Comparison of ENCODE assay signal across 1 cellular context in the genomic region with DNA sequence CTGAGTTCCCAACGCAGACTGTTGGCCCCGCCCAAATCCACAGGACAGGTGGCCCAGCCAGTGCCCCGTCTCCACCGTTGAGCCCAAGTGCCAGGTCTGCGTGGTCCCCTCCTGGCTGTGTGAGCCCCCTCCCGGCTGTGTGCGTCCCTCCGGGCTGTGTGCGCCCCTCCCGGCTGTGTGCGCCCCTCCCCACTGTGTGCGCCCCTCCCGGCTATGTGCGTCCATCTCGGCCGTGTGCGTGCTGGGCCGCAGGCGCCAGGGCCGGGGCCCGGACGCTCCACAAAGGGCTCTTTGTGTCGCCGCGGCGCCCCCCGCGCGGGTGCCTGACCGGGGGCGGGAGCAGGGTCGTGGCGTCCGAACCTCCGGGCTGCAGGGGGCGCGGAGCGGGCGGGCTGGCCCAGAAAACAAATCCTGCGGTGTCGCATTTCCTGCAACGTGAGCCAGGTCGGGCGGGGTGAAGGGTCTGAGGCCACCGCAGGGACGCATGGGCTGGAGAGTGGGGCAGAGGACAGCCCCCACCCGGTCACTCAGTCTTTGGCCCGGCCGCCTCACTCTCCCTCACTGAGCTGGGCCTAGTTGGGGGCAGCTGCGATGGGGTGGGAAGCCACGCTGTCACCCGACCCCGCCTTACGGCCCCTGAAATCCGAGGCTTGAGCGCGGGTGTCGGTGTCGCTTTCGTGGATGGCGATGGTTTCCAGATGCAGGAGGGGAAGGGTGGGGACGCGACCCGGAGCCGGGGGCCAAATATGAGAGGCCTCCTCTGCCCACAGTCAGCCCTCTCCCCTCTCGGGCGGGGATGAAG.
A peak's percentile ranks its signal among the peaks of the same experiment; 100 is the strongest.
TF ChIP-seq lines count a peak whose summit lies in the region.

No MANE protein-coding gene starts in this region.

TF ChIP-seq in HepG2, 621 proteins besides CTCF, POLR2A, EP300 and RAD21 (continued from another document and continues in another):
- TF ChIP-seq, protein P1, sequence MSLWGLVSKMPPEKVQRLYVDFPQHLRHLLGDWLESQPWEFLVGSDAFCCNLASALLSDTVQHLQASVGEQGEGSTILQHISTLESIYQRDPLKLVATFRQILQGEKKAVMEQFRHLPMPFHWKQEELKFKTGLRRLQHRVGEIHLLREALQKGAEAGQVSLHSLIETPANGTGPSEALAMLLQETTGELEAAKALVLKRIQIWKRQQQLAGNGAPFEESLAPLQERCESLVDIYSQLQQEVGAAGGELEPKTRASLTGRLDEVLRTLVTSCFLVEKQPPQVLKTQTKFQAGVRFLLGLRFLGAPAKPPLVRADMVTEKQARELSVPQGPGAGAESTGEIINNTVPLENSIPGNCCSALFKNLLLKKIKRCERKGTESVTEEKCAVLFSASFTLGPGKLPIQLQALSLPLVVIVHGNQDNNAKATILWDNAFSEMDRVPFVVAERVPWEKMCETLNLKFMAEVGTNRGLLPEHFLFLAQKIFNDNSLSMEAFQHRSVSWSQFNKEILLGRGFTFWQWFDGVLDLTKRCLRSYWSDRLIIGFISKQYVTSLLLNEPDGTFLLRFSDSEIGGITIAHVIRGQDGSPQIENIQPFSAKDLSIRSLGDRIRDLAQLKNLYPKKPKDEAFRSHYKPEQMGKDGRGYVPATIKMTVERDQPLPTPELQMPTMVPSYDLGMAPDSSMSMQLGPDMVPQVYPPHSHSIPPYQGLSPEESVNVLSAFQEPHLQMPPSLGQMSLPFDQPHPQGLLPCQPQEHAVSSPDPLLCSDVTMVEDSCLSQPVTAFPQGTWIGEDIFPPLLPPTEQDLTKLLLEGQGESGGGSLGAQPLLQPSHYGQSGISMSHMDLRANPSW (CRISPR knock-in tag; IDR thresholded peaks at IDR 0.05; ENCODE audit: borderline replicate concordance): peak; percentile 87; the same call in 1 of the 2 replicates
- TF ChIP-seq KDM6A (CRISPR knock-in tag; IDR thresholded peaks at IDR 0.05; ENCODE audit: low read depth) (peak; percentile 69; the same call in 1 of the 2 replicates), ZNF501 (CRISPR knock-in tag; IDR thresholded peaks at IDR 0.05) (peak; percentile 74; the same call in 1 of the 2 replicates), SMAD9 (CRISPR knock-in tag; IDR thresholded peaks at IDR 0.05) (peak; percentile 41; the same call in 1 of the 2 replicates), ZNF670 (CRISPR knock-in tag; IDR thresholded peaks at IDR 0.05; ENCODE audit: borderline replicate concordance) (peak; percentile 88; the same call in 1 of the 2 replicates), RXRA (CRISPR knock-in tag; IDR thresholded peaks at IDR 0.05) (peak; percentile 91), TEAD3 (CRISPR knock-in tag; optimal IDR thresholded peaks at IDR 0.05; ENCODE audit: borderline replicate concordance) (peak; percentile 56), ZFP90 (CRISPR knock-in tag; IDR thresholded peaks at IDR 0.05; ENCODE audit: borderline replicate concordance) (peak; percentile 77), RFX1 (IDR thresholded peaks at IDR 0.05) (no peak), ZKSCAN5 (CRISPR knock-in tag; IDR thresholded peaks at IDR 0.05) (no peak), ZNF207 (IDR thresholded peaks at IDR 0.05; ENCODE audit: borderline replicate concordance) (no peak), JARID2 (CRISPR knock-in tag; IDR thresholded peaks at IDR 0.05; ENCODE audit: insufficient replicate concordance) (peak; percentile 49), ISL2 (CRISPR knock-in tag; IDR thresholded peaks at IDR 0.05) (no peak; the same call in 1 of the 2 replicates), SIX4 (CRISPR knock-in tag; IDR thresholded peaks at IDR 0.05) (peak; percentile 97), KLF6 (CRISPR knock-in tag; IDR thresholded peaks at IDR 0.05) (peak; percentile 20; the same call in 1 of the 2 replicates), ZNF567 (CRISPR knock-in tag; IDR thresholded peaks at IDR 0.05; ENCODE audit: borderline replicate concordance) (no peak), FOXK1 (CRISPR knock-in tag; IDR thresholded peaks at IDR 0.05; ENCODE audit: borderline replicate concordance, low read depth) (peak; percentile 30; the same call in 1 of the 2 replicates), MAZ (IDR thresholded peaks at IDR 0.05; ENCODE audit: borderline replicate concordance, low read depth, low read length) (peak; percentile 57; the same call in 1 of the 2 replicates), MAZ (CRISPR knock-in tag; IDR thresholded peaks at IDR 0.05; ENCODE audit: low read depth) (peak; percentile 96), ZNF264 (CRISPR knock-in tag; IDR thresholded peaks at IDR 0.05) (no peak), REPIN1 (CRISPR knock-in tag; IDR thresholded peaks at IDR 0.05; ENCODE audit: borderline replicate concordance, low read depth) (peak; percentile 92), KLF9 (CRISPR knock-in tag; IDR thresholded peaks at IDR 0.05; ENCODE audit: low read depth) (peak; percentile 32; the same call in 1 of the 2 replicates), ZNF703 (CRISPR knock-in tag; IDR thresholded peaks at IDR 0.05; ENCODE audit: borderline replicate concordance) (no peak), ZNF709 (CRISPR knock-in tag; IDR thresholded peaks at IDR 0.05) (peak; percentile 81), TCF7 (IDR thresholded peaks at IDR 0.05; ENCODE audit: low read depth) (peak; percentile 31; the same call in 1 of the 2 replicates), CBFB (CRISPR knock-in tag; IDR thresholded peaks at IDR 0.05) (no peak), BRCA1 (CRISPR knock-in tag; IDR thresholded peaks at IDR 0.05) (no peak), ATF1 (CRISPR knock-in tag; IDR thresholded peaks at IDR 0.05) (no peak), ARHGAP35 (CRISPR knock-in tag; IDR thresholded peaks at IDR 0.05; ENCODE audit: borderline replicate concordance) (peak; percentile 38; the same call in 1 of the 2 replicates), YY1 (IDR thresholded peaks at IDR 0.05; ENCODE audit: insufficient read depth, insufficient replicate concordance, low read depth, low read length) (peak; percentile 56), MEF2D (CRISPR knock-in tag; IDR thresholded peaks at IDR 0.05) (0 out of 2 replicates have a peak, but pooled peaks have one; percentile 13), RARG (CRISPR knock-in tag; IDR thresholded peaks at IDR 0.05; ENCODE audit: low read depth) (no peak), ZNF430 (CRISPR knock-in tag; IDR thresholded peaks at IDR 0.05) (peak; percentile 86), ARNTL (CRISPR knock-in tag; IDR thresholded peaks at IDR 0.05) (peak; percentile 99), NPAS2 (CRISPR knock-in tag; IDR thresholded peaks at IDR 0.05; ENCODE audit: borderline replicate concordance) (peak; percentile 93; the same call in 1 of the 2 replicates), ZSCAN22 (CRISPR knock-in tag; IDR thresholded peaks at IDR 0.05) (no peak), ZIK1 (CRISPR knock-in tag; IDR thresholded peaks at IDR 0.05; ENCODE audit: borderline replicate concordance, low read depth) (no peak; the same call in 1 of the 2 replicates)
- TF ChIP-seq, protein P2, sequence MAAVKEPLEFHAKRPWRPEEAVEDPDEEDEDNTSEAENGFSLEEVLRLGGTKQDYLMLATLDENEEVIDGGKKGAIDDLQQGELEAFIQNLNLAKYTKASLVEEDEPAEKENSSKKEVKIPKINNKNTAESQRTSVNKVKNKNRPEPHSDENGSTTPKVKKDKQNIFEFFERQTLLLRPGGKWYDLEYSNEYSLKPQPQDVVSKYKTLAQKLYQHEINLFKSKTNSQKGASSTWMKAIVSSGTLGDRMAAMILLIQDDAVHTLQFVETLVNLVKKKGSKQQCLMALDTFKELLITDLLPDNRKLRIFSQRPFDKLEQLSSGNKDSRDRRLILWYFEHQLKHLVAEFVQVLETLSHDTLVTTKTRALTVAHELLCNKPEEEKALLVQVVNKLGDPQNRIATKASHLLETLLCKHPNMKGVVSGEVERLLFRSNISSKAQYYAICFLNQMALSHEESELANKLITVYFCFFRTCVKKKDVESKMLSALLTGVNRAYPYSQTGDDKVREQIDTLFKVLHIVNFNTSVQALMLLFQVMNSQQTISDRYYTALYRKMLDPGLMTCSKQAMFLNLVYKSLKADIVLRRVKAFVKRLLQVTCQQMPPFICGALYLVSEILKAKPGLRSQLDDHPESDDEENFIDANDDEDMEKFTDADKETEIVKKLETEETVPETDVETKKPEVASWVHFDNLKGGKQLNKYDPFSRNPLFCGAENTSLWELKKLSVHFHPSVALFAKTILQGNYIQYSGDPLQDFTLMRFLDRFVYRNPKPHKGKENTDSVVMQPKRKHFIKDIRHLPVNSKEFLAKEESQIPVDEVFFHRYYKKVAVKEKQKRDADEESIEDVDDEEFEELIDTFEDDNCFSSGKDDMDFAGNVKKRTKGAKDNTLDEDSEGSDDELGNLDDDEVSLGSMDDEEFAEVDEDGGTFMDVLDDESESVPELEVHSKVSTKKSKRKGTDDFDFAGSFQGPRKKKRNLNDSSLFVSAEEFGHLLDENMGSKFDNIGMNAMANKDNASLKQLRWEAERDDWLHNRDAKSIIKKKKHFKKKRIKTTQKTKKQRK (IDR thresholded peaks at IDR 0.05; ENCODE audit: low read length): no peak
- TF ChIP-seq, protein P3, sequence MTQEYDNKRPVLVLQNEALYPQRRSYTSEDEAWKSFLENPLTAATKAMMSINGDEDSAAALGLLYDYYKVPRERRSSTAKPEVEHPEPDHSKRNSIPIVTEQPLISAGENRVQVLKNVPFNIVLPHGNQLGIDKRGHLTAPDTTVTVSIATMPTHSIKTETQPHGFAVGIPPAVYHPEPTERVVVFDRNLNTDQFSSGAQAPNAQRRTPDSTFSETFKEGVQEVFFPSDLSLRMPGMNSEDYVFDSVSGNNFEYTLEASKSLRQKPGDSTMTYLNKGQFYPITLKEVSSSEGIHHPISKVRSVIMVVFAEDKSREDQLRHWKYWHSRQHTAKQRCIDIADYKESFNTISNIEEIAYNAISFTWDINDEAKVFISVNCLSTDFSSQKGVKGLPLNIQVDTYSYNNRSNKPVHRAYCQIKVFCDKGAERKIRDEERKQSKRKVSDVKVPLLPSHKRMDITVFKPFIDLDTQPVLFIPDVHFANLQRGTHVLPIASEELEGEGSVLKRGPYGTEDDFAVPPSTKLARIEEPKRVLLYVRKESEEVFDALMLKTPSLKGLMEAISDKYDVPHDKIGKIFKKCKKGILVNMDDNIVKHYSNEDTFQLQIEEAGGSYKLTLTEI (CRISPR knock-in tag; conservative IDR thresholded peaks at IDR 0.05): no peak
- TF ChIP-seq, protein P4, sequence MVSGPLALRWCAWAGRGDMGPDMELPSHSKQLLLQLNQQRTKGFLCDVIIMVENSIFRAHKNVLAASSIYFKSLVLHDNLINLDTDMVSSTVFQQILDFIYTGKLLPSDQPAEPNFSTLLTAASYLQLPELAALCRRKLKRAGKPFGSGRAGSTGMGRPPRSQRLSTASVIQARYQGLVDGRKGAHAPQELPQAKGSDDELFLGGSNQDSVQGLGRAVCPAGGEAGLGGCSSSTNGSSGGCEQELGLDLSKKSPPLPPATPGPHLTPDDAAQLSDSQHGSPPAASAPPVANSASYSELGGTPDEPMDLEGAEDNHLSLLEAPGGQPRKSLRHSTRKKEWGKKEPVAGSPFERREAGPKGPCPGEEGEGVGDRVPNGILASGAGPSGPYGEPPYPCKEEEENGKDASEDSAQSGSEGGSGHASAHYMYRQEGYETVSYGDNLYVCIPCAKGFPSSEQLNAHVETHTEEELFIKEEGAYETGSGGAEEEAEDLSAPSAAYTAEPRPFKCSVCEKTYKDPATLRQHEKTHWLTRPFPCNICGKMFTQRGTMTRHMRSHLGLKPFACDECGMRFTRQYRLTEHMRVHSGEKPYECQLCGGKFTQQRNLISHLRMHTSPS (CRISPR knock-in tag; IDR thresholded peaks at IDR 0.05; ENCODE audit: low read depth): peak; percentile 91
- TF ChIP-seq, protein P5, sequence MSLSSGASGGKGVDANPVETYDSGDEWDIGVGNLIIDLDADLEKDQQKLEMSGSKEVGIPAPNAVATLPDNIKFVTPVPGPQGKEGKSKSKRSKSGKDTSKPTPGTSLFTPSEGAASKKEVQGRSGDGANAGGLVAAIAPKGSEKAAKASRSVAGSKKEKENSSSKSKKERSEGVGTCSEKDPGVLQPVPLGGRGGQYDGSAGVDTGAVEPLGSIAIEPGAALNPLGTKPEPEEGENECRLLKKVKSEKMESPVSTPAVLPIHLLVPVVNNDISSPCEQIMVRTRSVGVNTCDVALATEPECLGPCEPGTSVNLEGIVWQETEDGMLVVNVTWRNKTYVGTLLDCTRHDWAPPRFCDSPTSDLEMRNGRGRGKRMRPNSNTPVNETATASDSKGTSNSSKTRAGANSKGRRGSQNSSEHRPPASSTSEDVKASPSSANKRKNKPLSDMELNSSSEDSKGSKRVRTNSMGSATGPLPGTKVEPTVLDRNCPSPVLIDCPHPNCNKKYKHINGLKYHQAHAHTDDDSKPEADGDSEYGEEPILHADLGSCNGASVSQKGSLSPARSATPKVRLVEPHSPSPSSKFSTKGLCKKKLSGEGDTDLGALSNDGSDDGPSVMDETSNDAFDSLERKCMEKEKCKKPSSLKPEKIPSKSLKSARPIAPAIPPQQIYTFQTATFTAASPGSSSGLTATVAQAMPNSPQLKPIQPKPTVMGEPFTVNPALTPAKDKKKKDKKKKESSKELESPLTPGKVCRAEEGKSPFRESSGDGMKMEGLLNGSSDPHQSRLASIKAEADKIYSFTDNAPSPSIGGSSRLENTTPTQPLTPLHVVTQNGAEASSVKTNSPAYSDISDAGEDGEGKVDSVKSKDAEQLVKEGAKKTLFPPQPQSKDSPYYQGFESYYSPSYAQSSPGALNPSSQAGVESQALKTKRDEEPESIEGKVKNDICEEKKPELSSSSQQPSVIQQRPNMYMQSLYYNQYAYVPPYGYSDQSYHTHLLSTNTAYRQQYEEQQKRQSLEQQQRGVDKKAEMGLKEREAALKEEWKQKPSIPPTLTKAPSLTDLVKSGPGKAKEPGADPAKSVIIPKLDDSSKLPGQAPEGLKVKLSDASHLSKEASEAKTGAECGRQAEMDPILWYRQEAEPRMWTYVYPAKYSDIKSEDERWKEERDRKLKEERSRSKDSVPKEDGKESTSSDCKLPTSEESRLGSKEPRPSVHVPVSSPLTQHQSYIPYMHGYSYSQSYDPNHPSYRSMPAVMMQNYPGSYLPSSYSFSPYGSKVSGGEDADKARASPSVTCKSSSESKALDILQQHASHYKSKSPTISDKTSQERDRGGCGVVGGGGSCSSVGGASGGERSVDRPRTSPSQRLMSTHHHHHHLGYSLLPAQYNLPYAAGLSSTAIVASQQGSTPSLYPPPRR (CRISPR knock-in tag; IDR thresholded peaks at IDR 0.05; ENCODE audit: borderline replicate concordance): peak; percentile 71
